In the genomic region with DNA sequence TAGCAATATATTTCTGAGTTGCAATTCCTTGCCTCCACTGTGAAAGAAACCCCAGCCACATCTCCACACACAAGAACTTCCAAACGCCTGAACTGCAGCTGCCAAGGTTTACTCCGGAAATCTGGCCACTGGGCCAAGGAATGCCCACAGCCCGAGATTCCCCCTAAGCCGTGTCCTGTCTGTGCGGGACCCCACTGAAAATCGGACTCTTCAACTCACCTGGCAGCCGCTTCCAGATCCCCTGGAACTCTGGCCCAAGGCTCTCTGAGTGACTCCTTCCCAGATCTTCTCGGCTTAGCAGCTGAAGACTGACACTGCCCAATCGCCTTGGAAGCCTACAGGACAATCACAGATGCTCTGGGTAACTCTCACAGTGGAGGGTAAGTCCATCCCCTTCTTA, we compare ENCODE assay signal across 8 cellular contexts.
A peak's percentile ranks its signal among the peaks of the same experiment; 100 is the strongest.
DNase-seq lines count a peak whose midpoint lies in the region; ATAC-seq, FAIRE-seq and TF ChIP-seq lines count a peak whose summit lies in the region.
"Not testable (repeated sequence)": the region's sequence is repeated elsewhere in the genome, so short reads cannot be mapped to it uniquely, and the experiment has no call there.

No MANE protein-coding gene starts in this region.

- H3K4me2 ChIP-seq in GM23338: peak overlapping the region; percentile 78
- H3K4me2 ChIP-seq in trophoblast cell (ENCODE audit: low read length): not testable (repeated sequence)

- not testable (repeated sequence) for H3K18ac ChIP-seq in trophoblast cell (ENCODE audit: low read length)

- not testable (repeated sequence) for H3K14ac ChIP-seq in trophoblast cell (ENCODE audit: low read length)

- peaks cover 31% of the 10 kb centered on the region for H3K4me1 ChIP-seq in GM23338 (ENCODE audit: insufficient read depth)
- peaks cover 30% of the 10 kb centered on the region for H3K4me1 ChIP-seq in HUES48 (ENCODE audit: control insufficient read depth, insufficient read depth, low read length)
- H3K4me1 ChIP-seq in NT2/D1 (ENCODE audit: insufficient read depth, insufficient read length); endodermal cell (ENCODE audit: control insufficient read depth, insufficient read depth, low read length); kidney (ENCODE audit: control insufficient read depth in 1 of 2, insufficient read depth in 1 of 2, low read depth in 1 of 2, low read length in 2 of 2): not testable (repeated sequence)
- peaks cover 0 to 19% of the 10 kb centered on the region in 2 experiments for H3K4me1 ChIP-seq in trophoblast cell (ENCODE audit: control insufficient read depth in 1 of 2, insufficient read depth in 2 of 2, low read length in 2 of 2)

- not testable (repeated sequence) for FAIRE-seq in kidney (lab: Jason Lieb, UNC)

- H2BK5ac ChIP-seq in trophoblast cell (ENCODE audit: low read depth, low read length, poor library complexity): not testable (repeated sequence)

- peaks cover 23% of the 10 kb centered on the region for H3K4me1 Mint-ChIP-seq in GM23338
- H3K4me1 Mint-ChIP-seq in endodermal cell: peaks cover 28% of the 10 kb centered on the region

- H3K4me3 Mint-ChIP-seq in GM23338, endodermal cell: not testable (repeated sequence)

- not testable (repeated sequence) for H3K36me3 Mint-ChIP-seq in GM23338 (ENCODE audit: low read depth); endodermal cell (ENCODE audit: low read depth)

- H4K20me1 ChIP-seq in GM23338 (replicated peaks; ENCODE audit: insufficient read depth): not testable (repeated sequence)

- peaks cover 51% of the 10 kb centered on the region for H3K79me2 ChIP-seq in GM23338 (replicated peaks; ENCODE audit: insufficient read depth)
- not testable (repeated sequence) for H3K79me2 ChIP-seq in trophoblast cell (ENCODE audit: control insufficient read depth, insufficient read depth, low read length, poor library complexity)

- not testable (repeated sequence) for H3K79me1 ChIP-seq in trophoblast cell (ENCODE audit: low read length)

- H3K36me3 ChIP-seq in GM23338 (ENCODE audit: insufficient read depth): peaks cover 17% of the 10 kb centered on the region; the same call in 1 of the 2 replicates
- peaks cover 50% of the 10 kb centered on the region for H3K36me3 ChIP-seq in HUES48 (ENCODE audit: control insufficient read depth, insufficient read depth, low read length)
- peaks cover 23% of the 10 kb centered on the region for H3K36me3 ChIP-seq in NT2/D1 (ENCODE audit: insufficient read depth, insufficient read length, low read length)
- H3K36me3 ChIP-seq in endodermal cell (ENCODE audit: control insufficient read depth, insufficient read depth, low read length): peaks cover 34% of the 10 kb centered on the region
- not testable (repeated sequence) for H3K36me3 ChIP-seq in kidney (ENCODE audit: control insufficient read depth in 1 of 2, insufficient read depth in 2 of 2, low read length in 2 of 2); trophoblast cell (ENCODE audit: control insufficient read depth in 1 of 2, insufficient read depth in 2 of 2, low read length in 2 of 2)

- not testable (repeated sequence) for TF ChIP-seq CTCF in GM23338 (conservative IDR thresholded peaks at IDR 0.05; ENCODE audit: low read depth in 2 of 2); endodermal cell (conservative IDR thresholded peaks at IDR 0.05); kidney (IDR thresholded peaks at IDR 0.05; ENCODE audit: borderline replicate concordance, extremely low read depth, insufficient read depth)

- not testable (repeated sequence) for DNase-seq in GM23338 (ENCODE audit: low spot score); NT2/D1 (ENCODE audit: low read depth, low spot score); trophoblast cell
- DNase-seq in endodermal cell (peak; percentile 62), kidney (peak; percentile 57)

- not testable (repeated sequence) for H3F3A ChIP-seq in GM23338 (replicated peaks; ENCODE audit: low read depth)

- not testable (repeated sequence) for H3K27ac Mint-ChIP-seq in GM23338, endodermal cell

- not testable (repeated sequence) for H3K9me2 ChIP-seq in GM23338 (ENCODE audit: insufficient read depth)

- WGBS in endodermal cell (ENCODE audit: insufficient coverage in 1 of 2, insufficient read length in 1 of 2), 2 experiments: 14 to 25% methylated on average over 6 to 9 of the region's 9 CpGs
- WGBS in trophoblast cell (ENCODE audit: extremely low coverage, insufficient coverage, insufficient read length): no CpG with 5 or more reads among the region's 9 CpGs

- peak overlapping the region; percentile 100 for H3K27ac ChIP-seq in GM23338 (ENCODE audit: low read depth)
- H3K27ac ChIP-seq in HUES48 (ENCODE audit: low read depth, low read length); endodermal cell (ENCODE audit: low read depth, low read length); kidney (ENCODE audit: low read depth in 2 of 2, low read length in 2 of 2); trophoblast cell (ENCODE audit: low read depth, low read length): not testable (repeated sequence)

- H2AK5ac ChIP-seq in trophoblast cell (ENCODE audit: low read length): not testable (repeated sequence)

- not testable (repeated sequence) for H3K4ac ChIP-seq in trophoblast cell (ENCODE audit: low read depth, low read length)

- H2BK120ac ChIP-seq in trophoblast cell (ENCODE audit: insufficient read depth, low read length, poor library complexity): not testable (repeated sequence)

- peak overlapping the region; percentile 56 for H3K4me3 ChIP-seq in GM23338
- H3K4me3 ChIP-seq in HUES48 (ENCODE audit: low read depth, low read length): peak overlapping the region; percentile 88
- H3K4me3 ChIP-seq in NT2/D1 (ENCODE audit: insufficient read length, low read depth): peak overlapping the region; percentile 11
- peak overlapping the region; percentile 97 for H3K4me3 ChIP-seq in endodermal cell (ENCODE audit: low read length)
- peak overlapping the region; percentile 37 for H3K4me3 ChIP-seq in iPS-11a (ENCODE audit: low read depth, low read length)
- peak overlapping the region; percentile 52 for H3K4me3 ChIP-seq in iPS-18c (ENCODE audit: insufficient read depth, low read depth, low read length)
- H3K4me3 ChIP-seq in kidney (ENCODE audit: low read length in 2 of 2); trophoblast cell (ENCODE audit: low read depth, low read length): not testable (repeated sequence)

- intact Hi-C loops in kidney (cut with DNase I): not testable (repeated sequence)

- H3K27me3 Mint-ChIP-seq in GM23338 (ENCODE audit: insufficient read depth, low read depth, poor library complexity): peaks cover 11% of the 10 kb centered on the region
- H3K27me3 Mint-ChIP-seq in endodermal cell (ENCODE audit: insufficient read depth): not testable (repeated sequence)

- H3K9me3 Mint-ChIP-seq in GM23338, endodermal cell: not testable (repeated sequence)

- H3K27me3 ChIP-seq in GM23338 (ENCODE audit: insufficient read depth); HUES48 (ENCODE audit: control insufficient read depth, insufficient read depth, low read length); NT2/D1 (ENCODE audit: insufficient read depth, insufficient read length); endodermal cell (ENCODE audit: control insufficient read depth, insufficient read depth, low read length, poor library complexity, severe bottlenecking); trophoblast cell (ENCODE audit: insufficient read depth, low read length): not testable (repeated sequence)

- H3K23ac ChIP-seq in trophoblast cell (ENCODE audit: low read length): not testable (repeated sequence)

- H4K91ac ChIP-seq in trophoblast cell (ENCODE audit: low read depth, low read length): not testable (repeated sequence)

- not testable (repeated sequence) for H4K12ac ChIP-seq in trophoblast cell (ENCODE audit: low read depth, low read length)

- H3K9me3 ChIP-seq in HUES48 (ENCODE audit: control insufficient read depth, insufficient read depth, low read length); NT2/D1 (ENCODE audit: insufficient read depth, low read length); endodermal cell (ENCODE audit: control insufficient read depth, low read length); iPS-18c (ENCODE audit: control insufficient read depth, insufficient read depth, low read length); kidney (ENCODE audit: control insufficient read depth in 1 of 2, low read length in 2 of 2); trophoblast cell (ENCODE audit: insufficient read depth, low read depth, low read length): not testable (repeated sequence)

- peak overlapping the region; percentile 16 for H4K8ac ChIP-seq in trophoblast cell (ENCODE audit: low read depth, low read length)

- H2AFZ ChIP-seq in GM23338; trophoblast cell (ENCODE audit: insufficient read depth, low read length, poor library complexity): not testable (repeated sequence)

- H3K9ac ChIP-seq in HUES48 (ENCODE audit: low read depth, low read length) (peak overlapping the region; percentile 93; the same call in 1 of the 2 replicates), endodermal cell (ENCODE audit: extremely low read depth, low read length, poor library complexity, severe bottlenecking) (peak overlapping the region; percentile 88)
- not testable (repeated sequence) for H3K9ac ChIP-seq in NT2/D1 (ENCODE audit: insufficient read length, low read depth); kidney (ENCODE audit: low read length in 2 of 2); trophoblast cell (ENCODE audit: low read length)

- H2BK12ac ChIP-seq in trophoblast cell (ENCODE audit: low read length): not testable (repeated sequence)

- not testable (repeated sequence) for ATAC-seq in GM23338
